Comparison of ENCODE assay signal across 1 cellular context in the genomic region with DNA sequence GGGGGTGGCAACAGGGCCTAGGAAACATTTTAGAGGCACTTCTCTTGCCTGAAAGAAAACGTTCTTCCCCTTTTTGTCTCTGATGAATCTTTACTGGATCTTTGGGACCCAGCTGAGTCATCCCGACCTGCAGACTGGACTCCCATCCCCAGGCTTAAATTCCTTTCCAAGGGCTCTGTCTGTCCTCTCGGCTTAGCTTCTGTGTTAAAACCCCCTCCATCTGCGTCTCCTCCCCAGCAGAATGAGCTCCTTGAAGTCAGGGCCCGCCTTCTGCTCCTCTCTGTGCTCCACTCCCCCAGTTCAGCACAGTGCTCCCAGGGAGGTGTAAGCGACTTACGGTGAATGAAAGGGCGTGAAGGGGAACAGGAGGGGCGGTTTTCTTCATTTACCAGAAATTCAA.
TF ChIP-seq lines count a peak whose summit lies in the region.

No MANE protein-coding gene starts in this region.

TF ChIP-seq in WTC11, 78 proteins besides CTCF, POLR2A, EP300 and RAD21 (continued from another document):
- TF ChIP-seq, protein P1, sequence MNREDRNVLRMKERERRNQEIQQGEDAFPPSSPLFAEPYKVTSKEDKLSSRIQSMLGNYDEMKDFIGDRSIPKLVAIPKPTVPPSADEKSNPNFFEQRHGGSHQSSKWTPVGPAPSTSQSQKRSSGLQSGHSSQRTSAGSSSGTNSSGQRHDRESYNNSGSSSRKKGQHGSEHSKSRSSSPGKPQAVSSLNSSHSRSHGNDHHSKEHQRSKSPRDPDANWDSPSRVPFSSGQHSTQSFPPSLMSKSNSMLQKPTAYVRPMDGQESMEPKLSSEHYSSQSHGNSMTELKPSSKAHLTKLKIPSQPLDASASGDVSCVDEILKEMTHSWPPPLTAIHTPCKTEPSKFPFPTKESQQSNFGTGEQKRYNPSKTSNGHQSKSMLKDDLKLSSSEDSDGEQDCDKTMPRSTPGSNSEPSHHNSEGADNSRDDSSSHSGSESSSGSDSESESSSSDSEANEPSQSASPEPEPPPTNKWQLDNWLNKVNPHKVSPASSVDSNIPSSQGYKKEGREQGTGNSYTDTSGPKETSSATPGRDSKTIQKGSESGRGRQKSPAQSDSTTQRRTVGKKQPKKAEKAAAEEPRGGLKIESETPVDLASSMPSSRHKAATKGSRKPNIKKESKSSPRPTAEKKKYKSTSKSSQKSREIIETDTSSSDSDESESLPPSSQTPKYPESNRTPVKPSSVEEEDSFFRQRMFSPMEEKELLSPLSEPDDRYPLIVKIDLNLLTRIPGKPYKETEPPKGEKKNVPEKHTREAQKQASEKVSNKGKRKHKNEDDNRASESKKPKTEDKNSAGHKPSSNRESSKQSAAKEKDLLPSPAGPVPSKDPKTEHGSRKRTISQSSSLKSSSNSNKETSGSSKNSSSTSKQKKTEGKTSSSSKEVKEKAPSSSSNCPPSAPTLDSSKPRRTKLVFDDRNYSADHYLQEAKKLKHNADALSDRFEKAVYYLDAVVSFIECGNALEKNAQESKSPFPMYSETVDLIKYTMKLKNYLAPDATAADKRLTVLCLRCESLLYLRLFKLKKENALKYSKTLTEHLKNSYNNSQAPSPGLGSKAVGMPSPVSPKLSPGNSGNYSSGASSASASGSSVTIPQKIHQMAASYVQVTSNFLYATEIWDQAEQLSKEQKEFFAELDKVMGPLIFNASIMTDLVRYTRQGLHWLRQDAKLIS (CRISPR knock-in tag; IDR thresholded peaks at IDR 0.05; ENCODE audit: borderline replicate concordance): no peak
